ENCODE assay signal across 1 cellular context in genomic region chr17:76560036-76560876, GRCh38.
TF ChIP-seq lines count a peak whose summit lies in the region.

No MANE protein-coding gene starts in this region.

TF ChIP-seq in K562, 482 proteins besides CTCF, POLR2A, EP300 and RAD21:
- TF ChIP-seq, protein P1, sequence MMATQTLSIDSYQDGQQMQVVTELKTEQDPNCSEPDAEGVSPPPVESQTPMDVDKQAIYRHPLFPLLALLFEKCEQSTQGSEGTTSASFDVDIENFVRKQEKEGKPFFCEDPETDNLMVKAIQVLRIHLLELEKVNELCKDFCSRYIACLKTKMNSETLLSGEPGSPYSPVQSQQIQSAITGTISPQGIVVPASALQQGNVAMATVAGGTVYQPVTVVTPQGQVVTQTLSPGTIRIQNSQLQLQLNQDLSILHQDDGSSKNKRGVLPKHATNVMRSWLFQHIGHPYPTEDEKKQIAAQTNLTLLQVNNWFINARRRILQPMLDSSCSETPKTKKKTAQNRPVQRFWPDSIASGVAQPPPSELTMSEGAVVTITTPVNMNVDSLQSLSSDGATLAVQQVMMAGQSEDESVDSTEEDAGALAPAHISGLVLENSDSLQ (IDR thresholded peaks at IDR 0.05): peak; percentile 54
- TF ChIP-seq ZNF592 (IDR thresholded peaks at IDR 0.05) (0 out of 2 replicates have a peak, but pooled peaks have one; percentile 29), SNAPC5 (CRISPR knock-in tag; IDR thresholded peaks at IDR 0.05) (no peak), ZBED1 (IDR thresholded peaks at IDR 0.05) (no peak), MNT (conservative IDR thresholded peaks at IDR 0.05) (peak in 1 of 2 experiments; percentile 13; a peak in 1 of 4 replicates), CEBPG (CRISPR knock-in tag; IDR thresholded peaks at IDR 0.05) (no peak), CEBPG (tag; conservative IDR thresholded peaks at IDR 0.05 in 1 of 2, IDR thresholded peaks at IDR 0.05 in 1 of 2) (0 out of 4 replicates have a peak, but pooled peaks of 1 of the 2 experiments have one; percentile 4), POLR2H (tag; IDR thresholded peaks at IDR 0.05; ENCODE audit: low read depth) (0 out of 2 replicates have a peak, but pooled peaks have one; percentile 6), FOSL1 (tag; conservative IDR thresholded peaks at IDR 0.05) (0 out of 2 replicates have a peak, but pooled peaks have one; percentile 26), MCM2 (IDR thresholded peaks at IDR 0.05; ENCODE audit: low read depth) (no peak), TBL1XR1 (IDR thresholded peaks at IDR 0.05; ENCODE audit: low read length in 2 of 2) (0 out of 4 replicates have a peak, but pooled peaks of 1 of the 2 experiments have one; percentile 16), SOX6 (IDR thresholded peaks at IDR 0.05) (no peak), CEBPB (tag; IDR thresholded peaks at IDR 0.05) (peak; percentile 41; the same call in 1 of the 2 replicates), CHD1 (IDR thresholded peaks at IDR 0.05; ENCODE audit: low read length) (peak; percentile 32), HMBOX1 (IDR thresholded peaks at IDR 0.05) (peak; percentile 30), CBFA2T3 (IDR thresholded peaks at IDR 0.05) (peak; percentile 38; the same call in 1 of the 2 replicates)
- TF ChIP-seq, protein P2, sequence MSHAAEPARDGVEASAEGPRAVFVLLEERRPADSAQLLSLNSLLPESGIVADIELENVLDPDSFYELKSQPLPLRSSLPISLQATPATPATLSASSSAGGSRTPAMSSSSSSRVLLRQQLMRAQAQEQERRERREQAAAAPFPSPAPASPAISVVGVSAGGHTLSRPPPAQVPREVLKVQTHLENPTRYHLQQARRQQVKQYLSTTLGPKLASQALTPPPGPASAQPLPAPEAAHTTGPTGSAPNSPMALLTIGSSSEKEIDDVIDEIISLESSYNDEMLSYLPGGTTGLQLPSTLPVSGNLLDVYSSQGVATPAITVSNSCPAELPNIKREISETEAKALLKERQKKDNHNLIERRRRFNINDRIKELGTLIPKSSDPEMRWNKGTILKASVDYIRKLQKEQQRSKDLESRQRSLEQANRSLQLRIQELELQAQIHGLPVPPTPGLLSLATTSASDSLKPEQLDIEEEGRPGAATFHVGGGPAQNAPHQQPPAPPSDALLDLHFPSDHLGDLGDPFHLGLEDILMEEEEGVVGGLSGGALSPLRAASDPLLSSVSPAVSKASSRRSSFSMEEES (CRISPR knock-in tag; IDR thresholded peaks at IDR 0.05): no peak
TF ChIP-seq in K562: peak in this region for 11.
